8 cellular contexts compared by ENCODE assay signal in the genomic region with DNA sequence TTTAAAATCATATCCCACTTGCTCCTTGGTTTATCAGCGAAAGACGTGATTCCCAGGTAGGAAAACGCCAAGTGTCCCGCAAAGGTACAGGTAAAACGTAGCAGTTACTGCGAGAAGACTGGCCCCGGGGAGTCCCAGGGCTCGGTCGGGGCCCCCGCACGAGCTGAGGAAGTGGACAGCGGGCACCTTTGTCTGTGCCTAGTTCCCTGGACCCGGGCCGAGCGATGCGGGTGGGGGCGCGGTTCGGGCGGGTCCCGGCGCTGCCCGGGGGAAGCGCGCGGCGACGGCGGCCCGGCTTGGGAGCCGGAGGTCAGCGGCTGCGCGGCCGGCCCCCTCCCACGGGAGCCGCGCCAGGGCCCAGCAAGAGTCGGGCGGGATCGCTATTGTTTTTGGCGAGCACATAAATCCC. TPM values are rescaled to one million over a fixed set of nuclear protein-coding genes. Genes with fewer than 3 reads are reported as not detected.
DNase-seq lines count a peak whose midpoint lies in the region; ATAC-seq and TF ChIP-seq lines count a peak whose summit lies in the region.

No MANE protein-coding gene starts in this region.

- H3K4me3 ChIP-seq in CD8-positive, alpha-beta memory T cell (ENCODE audit: low read length): peak overlapping the region; percentile 60
- H3K4me3 ChIP-seq in hepatocyte: peak overlapping the region; percentile 98
- H3K4me3 ChIP-seq in skeletal muscle cell (ENCODE audit: low read depth, low read length): peak overlapping the region; percentile 81

- H3K4me3 Mint-ChIP-seq in CD8-positive, alpha-beta memory T cell: peak overlapping the region; percentile 78 to 93 (median 83)
- peak overlapping the region; percentile 64 for H3K4me3 Mint-ChIP-seq in activated naive CD8-positive, alpha-beta T cell treated with anti-CD3 and anti-CD28 coated beads, Interleukin-2, amount 50 U/mL, for 24 hours

- no peak overlapping the region for H3K27ac ChIP-seq in CD8-positive, alpha-beta memory T cell (ENCODE audit: low read depth, low read length)
- H3K27ac ChIP-seq in hepatocyte: peak overlapping the region; percentile 99

- H3K27me3 ChIP-seq in CD8-positive, alpha-beta memory T cell (ENCODE audit: insufficient read depth, low read length, poor library complexity, severe bottlenecking): no peaks in the 10 kb centered on the region
- H3K27me3 ChIP-seq in hepatocyte: no peaks in the 10 kb centered on the region

- ATAC-seq in HG03139 (IDR thresholded peaks at IDR 0.05; ENCODE audit: unreplicated experiment): peak; percentile 9
- no peak for ATAC-seq in activated naive CD8-positive, alpha-beta T cell treated with anti-CD3 and anti-CD28 coated beads, Interleukin-2, amount 50 U/mL, for 24 hours
- ATAC-seq in HG02840 (IDR thresholded peaks at IDR 0.05; ENCODE audit: low FRiP score, unreplicated experiment): no peak

- peaks cover 31% of the 10 kb centered on the region for H3K79me2 ChIP-seq in hepatocyte

- no peaks in the 10 kb centered on the region for H3K9me3 Mint-ChIP-seq in CD8-positive, alpha-beta memory T cell
- no peaks in the 10 kb centered on the region for H3K9me3 Mint-ChIP-seq in activated naive CD8-positive, alpha-beta T cell treated with anti-CD3 and anti-CD28 coated beads, Interleukin-2, amount 50 U/mL, for 24 hours

- TF ChIP-seq CTCF in hepatocyte (IDR thresholded peaks at IDR 0.05; ENCODE audit: poor library complexity): no peak

- peaks cover 5 to 19% of the 10 kb centered on the region in 2 donors for H3K27me3 Mint-ChIP-seq in CD8-positive, alpha-beta memory T cell
- peaks cover 25% of the 10 kb centered on the region for H3K27me3 Mint-ChIP-seq in activated naive CD8-positive, alpha-beta T cell treated with anti-CD3 and anti-CD28 coated beads, Interleukin-2, amount 50 U/mL, for 24 hours

- no peaks in the 10 kb centered on the region for H3K36me3 ChIP-seq in CD8-positive, alpha-beta memory T cell (ENCODE audit: insufficient read depth, low read length)
- no peaks in the 10 kb centered on the region for H3K36me3 ChIP-seq in hepatocyte (replicated peaks; ENCODE audit: insufficient read depth, low read depth)

- peaks cover 16% of the 10 kb centered on the region for H4K20me1 ChIP-seq in hepatocyte (ENCODE audit: insufficient read depth, poor library complexity, severe bottlenecking)

- H3K9me3 ChIP-seq in CD8-positive, alpha-beta memory T cell (ENCODE audit: low read length): no peaks in the 10 kb centered on the region
- no peaks in the 10 kb centered on the region for H3K9me3 ChIP-seq in hepatocyte (ENCODE audit: low read depth)

- peak in 1 of 5 donors; percentile 46 for DNase-seq in CD8-positive, alpha-beta memory T cell
- DNase-seq in activated naive CD8-positive, alpha-beta T cell treated with anti-CD3 and anti-CD28 coated beads, Interleukin-2, amount 50 U/mL, for 24 hours: peak; percentile 12
- DNase-seq in hepatocyte (ENCODE audit: low spot score) (no peak), skeletal muscle cell (ENCODE audit: low read depth) (no peak), GM19240 (ENCODE audit: insufficient read length, low spot score) (no peak), DMS153 treated with DMSO at 0.1 percent for 48 hours (lab: John Stamatoyannopoulos, UW; ENCODE audit: unreplicated experiment) (no peak)

- peaks cover 10 to 16% (median 15%) of the 10 kb centered on the region in 3 donors for H3K4me1 Mint-ChIP-seq in CD8-positive, alpha-beta memory T cell
- H3K4me1 Mint-ChIP-seq in activated naive CD8-positive, alpha-beta T cell treated with anti-CD3 and anti-CD28 coated beads, Interleukin-2, amount 50 U/mL, for 24 hours: peaks cover 11% of the 10 kb centered on the region

- CTCF ChIA-PET in CD8-positive, alpha-beta memory T cell (lab: Charles Lee): no interaction called here

- peak overlapping the region; percentile 35 to 86 (median 68) for H3K27ac Mint-ChIP-seq in CD8-positive, alpha-beta memory T cell
- no peak overlapping the region for H3K27ac Mint-ChIP-seq in activated naive CD8-positive, alpha-beta T cell treated with anti-CD3 and anti-CD28 coated beads, Interleukin-2, amount 50 U/mL, for 24 hours

- no peaks in the 10 kb centered on the region for H3K9me2 ChIP-seq in hepatocyte (replicated peaks; ENCODE audit: insufficient read depth)

- peak overlapping the region; percentile 87 for H3K4me2 ChIP-seq in hepatocyte

- H2AFZ ChIP-seq in hepatocyte: peak overlapping the region; percentile 97

- POLR2A ChIA-PET in CD8-positive, alpha-beta memory T cell (lab: Charles Lee): no interaction called here

- peaks cover 0 to 1% (median 0%) of the 10 kb centered on the region in 3 donors for H3K36me3 Mint-ChIP-seq in CD8-positive, alpha-beta memory T cell
- no peaks in the 10 kb centered on the region for H3K36me3 Mint-ChIP-seq in activated naive CD8-positive, alpha-beta T cell treated with anti-CD3 and anti-CD28 coated beads, Interleukin-2, amount 50 U/mL, for 24 hours (ENCODE audit: low read depth)

- under 1% methylated on average over 33 of the region's 42 CpGs for WGBS in hepatocyte (ENCODE audit: low lambda C conversion rate, missing lambda C conversion rate)

- peaks cover 7% of the 10 kb centered on the region for H3K4me1 ChIP-seq in CD8-positive, alpha-beta memory T cell (ENCODE audit: insufficient read depth, low read length)
- peaks cover 16% of the 10 kb centered on the region for H3K4me1 ChIP-seq in hepatocyte (ENCODE audit: insufficient read depth)

RNA-seq across cellular contexts. Expression of a gene that starts 0.9 kb away (rescaled TPM):
- 1 to 10 TPM; 6.5 to 9.1 TPM for total RNA-seq in CD8-positive, alpha-beta memory T cell
- polyA plus RNA-seq in CD8-positive, alpha-beta memory T cell: 3.9 TPM
- 52.8 and 64.0 TPM in 2 replicates for total RNA-seq in hepatocyte
- 32.2 and 39.1 TPM in 2 replicates for polyA plus RNA-seq in hepatocyte
